In genomic region chr5:102713682-102714231, GRCh38 we compare ENCODE assay signal across 10 cellular contexts. TPM values are rescaled to one million over a fixed set of nuclear protein-coding genes. Genes with fewer than 3 reads are reported as not detected.
DNase-seq lines count a peak whose midpoint lies in the region; ATAC-seq and TF ChIP-seq lines count a peak whose summit lies in the region.
"Had no signal": no experiment of that assay in that cellular context is flagged by ENCODE, and none has a peak within 500 bp of the region (broad histone marks: within the 10 kb centered on the region; RNA-seq: fewer than 3 reads in every experiment).

No MANE protein-coding gene starts in this region.

- ATAC-seq in GM18867 (IDR thresholded peaks at IDR 0.05; ENCODE audit: unreplicated experiment): peak; percentile 54
- ATAC-seq: activated CD4-positive, alpha-beta T cell treated with anti-CD3 and anti-CD28 coated beads for 36 hours had no signal

- H3K9me3 ChIP-seq in GM23248 (ENCODE audit: low read depth) (no peaks in the 10 kb centered on the region), Loucy (ENCODE audit: insufficient read depth, low read depth, low read length) (no peaks in the 10 kb centered on the region), mammary epithelial cell (replicated peaks; ENCODE audit: insufficient read depth, low read length) (no peaks in the 10 kb centered on the region), right atrium auricular region (no peaks in the 10 kb centered on the region)

- H3F3A ChIP-seq in GM23248 (ENCODE audit: insufficient read depth) (peaks cover 30% of the 10 kb centered on the region), Loucy (ENCODE audit: low read depth) (no peaks in the 10 kb centered on the region)

- CTCF ChIA-PET in mammary epithelial cell (lab: Charles Lee; ENCODE audit: low non-redundant PET): no interaction called here

- H3K9me2 ChIP-seq in GM23248 (ENCODE audit: insufficient read depth) (no peaks in the 10 kb centered on the region; the same call in 1 of the 2 replicates), Loucy (replicated peaks; ENCODE audit: low read depth, low read length) (no peaks in the 10 kb centered on the region)

- H3K79me2 ChIP-seq in GM23248 (ENCODE audit: insufficient read depth): no peaks in the 10 kb centered on the region
- H3K79me2 ChIP-seq in Loucy (ENCODE audit: insufficient read depth, low read length): no peaks in the 10 kb centered on the region
- H3K79me2 ChIP-seq in mammary epithelial cell (ENCODE audit: insufficient read depth, low read length): no peaks in the 10 kb centered on the region

- H3K9ac ChIP-seq in GM23248 (no peak overlapping the region), Loucy (ENCODE audit: low read depth, low read length, poor library complexity, severe bottlenecking) (no peak overlapping the region), mammary epithelial cell (ENCODE audit: insufficient read depth, low read length) (no peak overlapping the region)

- in situ Hi-C loops in GM23248 (cut with MboI) (no loop called here), mammary epithelial cell (cut with MboI; ENCODE audit: low sequenced_read_pairs in 2 of 2) (no loop called here)

- DNase-seq in GM23248 (peak; percentile 26), kidney glomerular epithelial cell (lab: John Stamatoyannopoulos, UW) (peak; percentile 81), DMS53 (lab: John Stamatoyannopoulos, UW) (no peak), DMS153 treated with DMSO at 0.1 percent for 48 hours (lab: John Stamatoyannopoulos, UW; ENCODE audit: unreplicated experiment) (no peak), mammary epithelial cell (no peak), right atrium auricular region (ENCODE audit: low spot score) (no peak)
- DNase-seq: activated CD4-positive, alpha-beta T cell treated with anti-CD3 and anti-CD28 coated beads for 36 hours; endodermal cell had no signal

- intact Hi-C loops in mammary epithelial cell (cut with micrococcal nuclease): no loop called here

- H3K27ac ChIP-seq in GM23248: no peak overlapping the region
- H3K27ac ChIP-seq in mammary epithelial cell (ENCODE audit: insufficient read depth, low read depth, low read length): no peak overlapping the region
- H3K27ac ChIP-seq in right atrium auricular region: no peak overlapping the region

- no peak for TF ChIP-seq CTCF in Loucy (conservative IDR thresholded peaks at IDR 0.05; ENCODE audit: low read length)
- no peak for TF ChIP-seq CTCF in mammary epithelial cell (conservative IDR thresholded peaks at IDR 0.05 in 1 of 2, IDR thresholded peaks at IDR 0.05 in 1 of 2; ENCODE audit: extremely low read depth in 1 of 2, insufficient read depth in 1 of 2, low read depth in 1 of 2, low read length in 2 of 2)
- TF ChIP-seq CTCF in right atrium auricular region (IDR thresholded peaks at IDR 0.05): no peak

- no peak overlapping the region for H3K4me2 ChIP-seq in GM23248 (ENCODE audit: unreplicated experiment)
- peak overlapping the region; percentile 1 for H3K4me2 ChIP-seq in Loucy (ENCODE audit: low read depth, low read length, poor library complexity, severe bottlenecking)
- no peak overlapping the region for H3K4me2 ChIP-seq in mammary epithelial cell (ENCODE audit: insufficient read depth, low read depth, low read length)

- dilution Hi-C loops in mammary epithelial cell (cut with HindIII; ENCODE audit: low sequenced_read_pairs): no loop called here

- H4K20me1 ChIP-seq in GM23248 (ENCODE audit: insufficient read depth): no peaks in the 10 kb centered on the region
- H4K20me1 ChIP-seq in Loucy (ENCODE audit: insufficient read depth, low read length, poor library complexity, severe bottlenecking): no peaks in the 10 kb centered on the region
- H4K20me1 ChIP-seq in mammary epithelial cell (ENCODE audit: insufficient read depth, low read length): no peaks in the 10 kb centered on the region

- H3K36me3 ChIP-seq in GM23248 (ENCODE audit: low read depth) (no peaks in the 10 kb centered on the region), Loucy (ENCODE audit: insufficient read depth, low read length) (no peaks in the 10 kb centered on the region), mammary epithelial cell (ENCODE audit: insufficient read depth, low read length) (no peaks in the 10 kb centered on the region), right atrium auricular region (no peaks in the 10 kb centered on the region)

- WGBS in GM23248 (ENCODE audit: low coverage in 1 of 2, low lambda C conversion rate in 2 of 2, missing lambda C conversion rate in 2 of 2), 2 experiments: 86% methylated on average over 6 of the region's 6 CpGs
- WGBS in mammary epithelial cell (ENCODE audit: low coverage, missing lambda C conversion rate): 92% methylated on average over 6 of the region's 6 CpGs

- BruUV-seq in mammary epithelial cell (replicated peaks; lab: Mats Ljungman, UMichigan): no TSS peak

- H3K27me3 ChIP-seq in GM23248 (replicated peaks; ENCODE audit: insufficient read depth) (no peaks in the 10 kb centered on the region), Loucy (ENCODE audit: insufficient read depth, low read length, poor library complexity, severe bottlenecking) (no peaks in the 10 kb centered on the region), mammary epithelial cell (ENCODE audit: insufficient read depth, low read length) (no peaks in the 10 kb centered on the region), right atrium auricular region (no peaks in the 10 kb centered on the region)

- no peak overlapping the region for H3K4me3 ChIP-seq in GM23248
- H3K4me3 ChIP-seq in Loucy (ENCODE audit: low read length, poor library complexity, severe bottlenecking): no peak overlapping the region
- no peak overlapping the region for H3K4me3 ChIP-seq in mammary epithelial cell (replicated peaks in 1 of 3; ENCODE audit: insufficient read depth in 1 of 3, low read depth in 2 of 3, low read length in 3 of 3)
- H3K4me3 ChIP-seq in right atrium auricular region: no peak overlapping the region

- H3K4me1 ChIP-seq in GM23248 (ENCODE audit: insufficient read depth) (peaks cover 35% of the 10 kb centered on the region), Loucy (ENCODE audit: insufficient read depth, low read length, poor library complexity, severe bottlenecking) (peaks cover 7% of the 10 kb centered on the region), mammary epithelial cell (ENCODE audit: insufficient read depth, low read length) (peaks cover 31% of the 10 kb centered on the region), right atrium auricular region (no peaks in the 10 kb centered on the region)

- H2AFZ ChIP-seq in GM23248 (no peak overlapping the region), Loucy (ENCODE audit: low read length) (0 out of 2 replicates have a peak overlapping the region, but pooled peaks have one; percentile 10), mammary epithelial cell (ENCODE audit: low read depth, low read length) (no peak overlapping the region)

RNA-seq across cellular contexts. Expression of gene PAM, which starts 41.3 kb away (rescaled TPM):
- 460 and 499 TPM in 2 replicates for total RNA-seq in GM23248 (2014; rRNA removed; shearing (Covaris generic))
- polyA plus RNA-seq in GM23248 (2016; fragmentation: Nextera tagmentation; extraction: Ambion mirVana) (429 and 430 TPM in 2 replicates), mammary epithelial cell (112 TPM)
- total RNA-seq in mammary epithelial cell (100 to 1,000 TPM; 173 to 391 TPM), right atrium auricular region (1,000 to 10,000 TPM; 2,512 to 4,531 TPM)
- polyA minus RNA-seq in mammary epithelial cell: 146 TPM

Comparison
In these comparisons a context has a peak if more than half of its experiments do, and no peak if none do; other contexts are left out.
1. DNase-seq: peak in GM23248 (single experiment) and kidney glomerular epithelial cell (single experiment); none in DMS53 (single experiment), DMS153 treated with DMSO at 0.1 percent for 48 hours (single experiment), mammary epithelial cell (single experiment) and right atrium auricular region (single experiment).